Comparison of ENCODE assay signal across 23 cellular contexts in genomic region chr13:69274231-69274630, GRCh38.
DNase-seq lines count a peak whose midpoint lies in the region; ATAC-seq and TF ChIP-seq lines count a peak whose summit lies in the region.
"Had no signal": no experiment of that assay in that cellular context is flagged by ENCODE, and none has a peak within 500 bp of the region (broad histone marks: within the 10 kb centered on the region; RNA-seq: fewer than 3 reads in every experiment).

No MANE protein-coding gene starts in this region.

- no peak overlapping the region for H3K4me3 ChIP-seq in epithelial cell of proximal tubule (ENCODE audit: low read depth, low read length)
- H3K4me3 ChIP-seq in endodermal cell (ENCODE audit: low read length), result no peak overlapping the region

- H3K4me3 Mint-ChIP-seq in endodermal cell (no peak overlapping the region), glutamatergic neuron (ENCODE audit: unreplicated experiment) (no peak overlapping the region)
- H3K4me3 Mint-ChIP-seq: HFFc6 had no signal

- no peaks in the 10 kb centered on the region for H3K9me3 Mint-ChIP-seq in endodermal cell
- no peaks in the 10 kb centered on the region for H3K9me3 Mint-ChIP-seq in glutamatergic neuron (ENCODE audit: unreplicated experiment)

- no peaks in the 10 kb centered on the region for H3K36me3 ChIP-seq in endodermal cell (ENCODE audit: control insufficient read depth, insufficient read depth, low read length)

- peak; percentile 50 for DNase-seq in ELR (ENCODE audit: low read depth)
- peak; percentile 31 for DNase-seq in HT1080 (ENCODE audit: low read depth)
- DNase-seq in SW480 (ENCODE audit: low spot score), result peak; percentile 0
- DNase-seq in epithelial cell of proximal tubule (ENCODE audit: low read depth), result peak; percentile 33
- DNase-seq in endodermal cell, result no peak
- DNase-seq in glutamatergic neuron, result no peak
- DNase-seq in pons (ENCODE audit: low spot score), result no peak
- DNase-seq: C1 segment of cervical spinal cord; DMS79 treated with DMSO at 0.1 percent for 48 hours; HFFc6; KG1; NCI-H1092 treated with DMSO at 0.1 percent for 48 hours; NCI-H146; NCI-H2081; NCI-H2171 treated with DMSO at 0.1 percent for 48 hours; NCI-H446; NCI-H748 treated with DMSO at 0.1 percent for 48 hours; NK-92 treated with Interleukin-12 subunit alpha and Interleukin-12 subunit beta, amount 100 ng/mL, for 24 hours; SHP77 treated with DMSO at 0.1 percent for 48 hours; T-helper 1 cell had no signal

- H3K27me3 Mint-ChIP-seq in endodermal cell (ENCODE audit: insufficient read depth) (no peaks in the 10 kb centered on the region), glutamatergic neuron (ENCODE audit: unreplicated experiment) (no peaks in the 10 kb centered on the region)

- TF ChIP-seq CTCF in epithelial cell of proximal tubule (conservative IDR thresholded peaks at IDR 0.05; ENCODE audit: low read depth, low read length) (no peak), endodermal cell (conservative IDR thresholded peaks at IDR 0.05) (no peak), glutamatergic neuron (IDR thresholded peaks at IDR 0.05; ENCODE audit: partially characterized antibody, unreplicated experiment) (no peak)

- ATAC-seq in HG03095 (IDR thresholded peaks at IDR 0.05; ENCODE audit: unreplicated experiment), result no peak
- ATAC-seq: HepG2, SK-N-SH treated with all-trans-retinoic acid at 6 μM for 48 hours had no signal

- H3K9ac ChIP-seq in endodermal cell (ENCODE audit: extremely low read depth, low read length, poor library complexity, severe bottlenecking), result no peak overlapping the region

- H3K4me1 Mint-ChIP-seq in endodermal cell (no peaks in the 10 kb centered on the region), glutamatergic neuron (ENCODE audit: low read depth, unreplicated experiment) (no peaks in the 10 kb centered on the region)

- no peaks in the 10 kb centered on the region for H3K9me3 ChIP-seq in endodermal cell (ENCODE audit: control insufficient read depth, low read length)

- H3K27ac Mint-ChIP-seq in endodermal cell, result no peak overlapping the region
- no peak overlapping the region for H3K27ac Mint-ChIP-seq in glutamatergic neuron (ENCODE audit: unreplicated experiment)
- H3K27ac Mint-ChIP-seq: HFFc6 had no signal

- no peak overlapping the region for H3K27ac ChIP-seq in endodermal cell (ENCODE audit: low read depth, low read length)

- 93 to 100% methylated on average over 1 of the region's 1 CpG for WGBS in endodermal cell (ENCODE audit: insufficient coverage in 1 of 2, insufficient read length in 1 of 2), 2 experiments

- H3K36me3 Mint-ChIP-seq in endodermal cell (ENCODE audit: low read depth), result no peaks in the 10 kb centered on the region
- H3K36me3 Mint-ChIP-seq in glutamatergic neuron (ENCODE audit: unreplicated experiment), result no peaks in the 10 kb centered on the region

- H3K27me3 ChIP-seq in endodermal cell (ENCODE audit: control insufficient read depth, insufficient read depth, low read length, poor library complexity, severe bottlenecking), result no peaks in the 10 kb centered on the region

- H3K4me1 ChIP-seq in endodermal cell (ENCODE audit: control insufficient read depth, insufficient read depth, low read length), result no peaks in the 10 kb centered on the region

Comparison
In these comparisons a context has a peak if more than half of its experiments do, and no peak if none do; other contexts are left out.
1. DNase-seq: peak in ELR (single experiment), HT1080 (single experiment), SW480 (single experiment) and epithelial cell of proximal tubule (single experiment); none in endodermal cell (single experiment), glutamatergic neuron (single experiment) and pons (single experiment).